In the genomic region with DNA sequence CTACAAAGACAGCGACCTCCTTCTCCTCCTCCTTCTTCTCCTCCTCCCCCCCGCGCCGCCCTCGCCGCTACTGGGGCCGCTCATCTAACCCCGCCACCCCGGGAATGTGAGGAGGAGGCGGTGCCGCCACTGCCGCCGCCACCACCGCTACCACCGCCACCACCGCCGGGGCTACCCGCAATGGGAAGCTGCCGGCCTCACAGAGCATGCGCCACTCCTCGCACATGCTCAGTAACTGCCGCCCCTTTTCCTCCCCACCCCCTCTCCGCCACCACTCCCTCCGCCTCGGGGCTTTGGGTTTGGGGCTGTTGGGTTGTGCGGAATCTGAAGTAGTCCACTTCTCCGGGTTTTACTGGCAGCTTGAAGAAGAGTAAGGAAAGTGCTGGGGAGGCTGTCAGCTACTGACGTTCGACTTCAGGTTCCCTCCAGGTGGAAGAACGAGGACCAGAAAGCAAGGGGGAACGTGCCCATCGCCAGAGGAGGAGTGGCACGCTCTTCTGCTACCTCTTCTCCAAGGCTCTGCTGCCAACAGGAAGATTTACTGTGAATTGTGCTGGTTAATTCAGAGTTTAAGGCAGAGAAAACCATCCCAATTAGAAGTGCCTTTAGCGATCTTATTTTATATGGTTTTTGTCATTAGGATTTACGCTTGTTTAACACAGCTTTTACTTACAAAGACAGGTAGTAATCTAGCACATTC, we compare ENCODE assay signal across 1 cellular context.
TF ChIP-seq lines count a peak whose summit lies in the region.

A gene with protein sequence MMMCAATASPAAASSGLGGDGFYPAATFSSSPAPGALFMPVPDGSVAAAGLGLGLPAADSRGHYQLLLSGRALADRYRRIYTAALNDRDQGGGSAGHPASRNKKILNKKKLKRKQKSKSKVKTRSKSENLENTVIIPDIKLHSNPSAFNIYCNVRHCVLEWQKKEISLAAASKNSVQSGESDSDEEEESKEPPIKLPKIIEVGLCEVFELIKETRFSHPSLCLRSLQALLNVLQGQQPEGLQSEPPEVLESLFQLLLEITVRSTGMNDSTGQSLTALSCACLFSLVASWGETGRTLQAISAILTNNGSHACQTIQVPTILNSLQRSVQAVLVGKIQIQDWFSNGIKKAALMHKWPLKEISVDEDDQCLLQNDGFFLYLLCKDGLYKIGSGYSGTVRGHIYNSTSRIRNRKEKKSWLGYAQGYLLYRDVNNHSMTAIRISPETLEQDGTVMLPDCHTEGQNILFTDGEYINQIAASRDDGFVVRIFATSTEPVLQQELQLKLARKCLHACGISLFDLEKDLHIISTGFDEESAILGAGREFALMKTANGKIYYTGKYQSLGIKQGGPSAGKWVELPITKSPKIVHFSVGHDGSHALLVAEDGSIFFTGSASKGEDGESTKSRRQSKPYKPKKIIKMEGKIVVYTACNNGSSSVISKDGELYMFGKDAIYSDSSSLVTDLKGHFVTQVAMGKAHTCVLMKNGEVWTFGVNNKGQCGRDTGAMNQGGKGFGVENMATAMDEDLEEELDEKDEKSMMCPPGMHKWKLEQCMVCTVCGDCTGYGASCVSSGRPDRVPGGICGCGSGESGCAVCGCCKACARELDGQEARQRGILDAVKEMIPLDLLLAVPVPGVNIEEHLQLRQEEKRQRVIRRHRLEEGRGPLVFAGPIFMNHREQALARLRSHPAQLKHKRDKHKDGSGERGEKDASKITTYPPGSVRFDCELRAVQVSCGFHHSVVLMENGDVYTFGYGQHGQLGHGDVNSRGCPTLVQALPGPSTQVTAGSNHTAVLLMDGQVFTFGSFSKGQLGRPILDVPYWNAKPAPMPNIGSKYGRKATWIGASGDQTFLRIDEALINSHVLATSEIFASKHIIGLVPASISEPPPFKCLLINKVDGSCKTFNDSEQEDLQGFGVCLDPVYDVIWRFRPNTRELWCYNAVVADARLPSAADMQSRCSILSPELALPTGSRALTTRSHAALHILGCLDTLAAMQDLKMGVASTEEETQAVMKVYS (N-terminal part only) (minus strand): TSS at position 190 of the 700 bp plus-strand sequence. CDS start 319 bp downstream, outside the sequence.

TF ChIP-seq in SK-N-SH, 30 proteins besides CTCF, POLR2A, EP300 and RAD21 (continued from another document):
- peak; percentile 97 for TF ChIP-seq NRF1 (IDR thresholded peaks at IDR 0.05; ENCODE audit: low read depth, low read length)
- no peak for TF ChIP-seq NFIC (IDR thresholded peaks at IDR 0.05; ENCODE audit: borderline replicate concordance)
- peak; percentile 92 for TF ChIP-seq SIN3A (IDR thresholded peaks at IDR 0.05; ENCODE audit: borderline replicate concordance, low read depth, low read length)
- TF ChIP-seq, protein P1, sequence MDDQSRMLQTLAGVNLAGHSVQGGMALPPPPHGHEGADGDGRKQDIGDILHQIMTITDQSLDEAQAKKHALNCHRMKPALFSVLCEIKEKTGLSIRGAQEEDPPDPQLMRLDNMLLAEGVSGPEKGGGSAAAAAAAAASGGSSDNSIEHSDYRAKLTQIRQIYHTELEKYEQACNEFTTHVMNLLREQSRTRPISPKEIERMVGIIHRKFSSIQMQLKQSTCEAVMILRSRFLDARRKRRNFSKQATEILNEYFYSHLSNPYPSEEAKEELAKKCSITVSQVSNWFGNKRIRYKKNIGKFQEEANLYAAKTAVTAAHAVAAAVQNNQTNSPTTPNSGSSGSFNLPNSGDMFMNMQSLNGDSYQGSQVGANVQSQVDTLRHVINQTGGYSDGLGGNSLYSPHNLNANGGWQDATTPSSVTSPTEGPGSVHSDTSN (IDR thresholded peaks at IDR 0.05), result peak; percentile 33; the same call in 1 of the 2 replicates
- TF ChIP-seq FOXM1 (IDR thresholded peaks at IDR 0.05; ENCODE audit: low read depth), result no peak
- TF ChIP-seq EZH2phosphoT487 (IDR thresholded peaks at IDR 0.05; ENCODE audit: borderline replicate concordance, low read depth), result no peak
- TF ChIP-seq CHD2 (IDR thresholded peaks at IDR 0.05; ENCODE audit: low read length, partially characterized antibody), result peak; percentile 96
